Comparison of ENCODE assay signal across 1 cellular context in the genomic region with DNA sequence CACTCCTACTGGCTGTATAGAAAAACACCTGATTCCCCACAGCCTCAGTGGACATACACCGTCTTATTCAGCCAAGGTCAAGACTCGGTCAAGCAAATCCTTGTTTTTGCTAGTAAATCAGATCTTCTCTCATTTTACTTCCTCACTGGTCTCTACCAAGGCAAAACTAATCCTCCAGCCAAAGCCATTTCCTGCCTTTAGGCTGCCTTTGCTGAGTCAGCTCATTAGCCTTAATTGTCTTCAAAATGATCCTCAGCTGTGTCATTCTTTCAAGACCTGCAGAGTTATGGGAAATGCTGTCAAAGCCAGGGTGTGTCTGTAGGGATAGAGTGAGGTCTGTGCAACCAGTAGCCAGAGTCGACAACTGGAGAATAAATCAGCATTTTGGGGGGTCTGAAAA.
TF ChIP-seq lines count a peak whose summit lies in the region.

No MANE protein-coding gene starts in this region.

TF ChIP-seq in WTC11, 78 proteins besides CTCF, POLR2A, EP300 and RAD21 (continued from another document):
- TF ChIP-seq, protein P1, sequence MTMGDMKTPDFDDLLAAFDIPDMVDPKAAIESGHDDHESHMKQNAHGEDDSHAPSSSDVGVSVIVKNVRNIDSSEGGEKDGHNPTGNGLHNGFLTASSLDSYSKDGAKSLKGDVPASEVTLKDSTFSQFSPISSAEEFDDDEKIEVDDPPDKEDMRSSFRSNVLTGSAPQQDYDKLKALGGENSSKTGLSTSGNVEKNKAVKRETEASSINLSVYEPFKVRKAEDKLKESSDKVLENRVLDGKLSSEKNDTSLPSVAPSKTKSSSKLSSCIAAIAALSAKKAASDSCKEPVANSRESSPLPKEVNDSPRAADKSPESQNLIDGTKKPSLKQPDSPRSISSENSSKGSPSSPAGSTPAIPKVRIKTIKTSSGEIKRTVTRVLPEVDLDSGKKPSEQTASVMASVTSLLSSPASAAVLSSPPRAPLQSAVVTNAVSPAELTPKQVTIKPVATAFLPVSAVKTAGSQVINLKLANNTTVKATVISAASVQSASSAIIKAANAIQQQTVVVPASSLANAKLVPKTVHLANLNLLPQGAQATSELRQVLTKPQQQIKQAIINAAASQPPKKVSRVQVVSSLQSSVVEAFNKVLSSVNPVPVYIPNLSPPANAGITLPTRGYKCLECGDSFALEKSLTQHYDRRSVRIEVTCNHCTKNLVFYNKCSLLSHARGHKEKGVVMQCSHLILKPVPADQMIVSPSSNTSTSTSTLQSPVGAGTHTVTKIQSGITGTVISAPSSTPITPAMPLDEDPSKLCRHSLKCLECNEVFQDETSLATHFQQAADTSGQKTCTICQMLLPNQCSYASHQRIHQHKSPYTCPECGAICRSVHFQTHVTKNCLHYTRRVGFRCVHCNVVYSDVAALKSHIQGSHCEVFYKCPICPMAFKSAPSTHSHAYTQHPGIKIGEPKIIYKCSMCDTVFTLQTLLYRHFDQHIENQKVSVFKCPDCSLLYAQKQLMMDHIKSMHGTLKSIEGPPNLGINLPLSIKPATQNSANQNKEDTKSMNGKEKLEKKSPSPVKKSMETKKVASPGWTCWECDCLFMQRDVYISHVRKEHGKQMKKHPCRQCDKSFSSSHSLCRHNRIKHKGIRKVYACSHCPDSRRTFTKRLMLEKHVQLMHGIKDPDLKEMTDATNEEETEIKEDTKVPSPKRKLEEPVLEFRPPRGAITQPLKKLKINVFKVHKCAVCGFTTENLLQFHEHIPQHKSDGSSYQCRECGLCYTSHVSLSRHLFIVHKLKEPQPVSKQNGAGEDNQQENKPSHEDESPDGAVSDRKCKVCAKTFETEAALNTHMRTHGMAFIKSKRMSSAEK (CRISPR knock-in tag; IDR thresholded peaks at IDR 0.05; ENCODE audit: borderline replicate concordance), result no peak
- TF ChIP-seq ZNF396 (CRISPR knock-in tag; IDR thresholded peaks at IDR 0.05; ENCODE audit: borderline replicate concordance), result no peak
